In the genomic region with DNA sequence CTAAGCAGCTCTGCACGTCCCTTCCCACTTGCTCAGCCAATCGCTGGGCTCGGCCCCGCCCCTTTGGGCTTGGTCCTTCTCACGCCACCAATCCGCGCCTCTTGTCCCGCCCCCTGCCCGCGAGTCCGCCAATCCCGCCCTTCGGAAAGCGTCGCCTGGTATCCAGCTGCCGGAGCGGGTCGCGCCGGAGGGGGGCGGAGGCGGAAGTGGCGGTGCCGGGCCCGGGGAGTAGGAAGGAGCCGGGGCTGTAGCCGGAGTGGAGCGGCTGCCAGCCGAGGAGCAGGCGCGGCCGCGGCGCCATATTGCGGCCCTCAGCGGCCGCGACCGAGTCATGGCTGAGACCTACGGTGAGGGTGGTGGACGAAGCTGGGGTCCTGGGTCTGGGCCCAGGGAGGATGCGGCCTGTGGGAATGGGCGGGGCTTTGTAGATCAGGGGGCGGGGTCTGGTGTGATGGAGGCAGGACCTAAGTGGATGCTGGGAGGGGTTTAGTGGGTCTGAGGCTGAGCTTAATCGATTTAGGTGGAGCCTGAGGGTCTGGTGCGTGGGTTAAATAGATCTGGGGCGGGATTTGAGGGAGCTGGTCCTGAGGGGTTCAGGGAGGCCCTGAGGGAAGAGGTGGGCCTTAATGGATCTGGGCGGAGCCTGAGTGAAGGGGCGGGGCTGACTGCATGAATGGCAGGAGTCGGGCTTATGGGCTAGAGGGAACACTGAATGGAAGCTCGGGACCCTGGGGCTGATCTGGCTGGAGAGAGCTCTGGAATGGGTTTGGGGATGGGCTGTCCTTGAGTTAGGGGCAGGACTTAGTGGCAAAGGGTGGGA, we compare ENCODE assay signal across 8 cellular contexts. TPM values are rescaled to one million over a fixed set of nuclear protein-coding genes. Genes with fewer than 3 reads are reported as not detected.
DNase-seq lines count a peak whose midpoint lies in the region; ATAC-seq, FAIRE-seq and TF ChIP-seq lines count a peak whose summit lies in the region.

A gene with protein sequence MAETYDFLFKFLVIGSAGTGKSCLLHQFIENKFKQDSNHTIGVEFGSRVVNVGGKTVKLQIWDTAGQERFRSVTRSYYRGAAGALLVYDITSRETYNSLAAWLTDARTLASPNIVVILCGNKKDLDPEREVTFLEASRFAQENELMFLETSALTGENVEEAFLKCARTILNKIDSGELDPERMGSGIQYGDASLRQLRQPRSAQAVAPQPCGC (plus strand): TSS at position 203 of the 820 bp plus-strand sequence. CDS start 129 bp downstream, at position 332.

- H3K27me3 Mint-ChIP-seq in Calu3 (ENCODE audit: unreplicated experiment) (no peaks in the 10 kb centered on the region), mesothelial cell of epicardium (ENCODE audit: low read depth) (no peaks in the 10 kb centered on the region)

- no peaks in the 10 kb centered on the region for H3K9me2 ChIP-seq in OCI-LY1 (ENCODE audit: low read depth, low read length)

- under 1% methylated on average over 51 of the region's 51 CpGs for WGBS in HUES64

- no peaks in the 10 kb centered on the region for H4K20me1 ChIP-seq in OCI-LY1 (ENCODE audit: insufficient read depth, low read length)

- CTCF ChIA-PET in Calu3 (lab: Charles Lee) = interaction anchor here (0.5 to 2.9 kb wide), 15 partner anchors 16 to 821 kb away, joined by 3 to 15 read pairs (median 4); a partner anchor contains a TSS

- no TSS peak for BruUV-seq in Calu3 (replicated peaks; lab: Mats Ljungman, UMichigan)

- ATAC-seq in GM21447 (IDR thresholded peaks at IDR 0.05; ENCODE audit: unreplicated experiment) = peak; percentile 58

- no peaks in the 10 kb centered on the region for H3K79me2 ChIP-seq in OCI-LY1 (ENCODE audit: insufficient read depth, low read length)

- peaks cover 70% of the 10 kb centered on the region for H3K36me3 Mint-ChIP-seq in Calu3 (ENCODE audit: insufficient read depth, unreplicated experiment)
- H3K36me3 Mint-ChIP-seq in mesothelial cell of epicardium = no peaks in the 10 kb centered on the region

- H3K36me3 ChIP-seq in HUES64 (ENCODE audit: insufficient read depth, low read length) (no peaks in the 10 kb centered on the region), OCI-LY1 (ENCODE audit: insufficient read depth, low read length) (peaks cover 7% of the 10 kb centered on the region)

- H3K9me3 Mint-ChIP-seq in Calu3 (ENCODE audit: low read depth, unreplicated experiment) = no peaks in the 10 kb centered on the region
- no peaks in the 10 kb centered on the region for H3K9me3 Mint-ChIP-seq in mesothelial cell of epicardium

- DNase-seq in Calu3 (peak; percentile 100), mesothelial cell of epicardium (ENCODE audit: low spot score in 2 of 2, unreplicated experiment in 2 of 2) (peak; percentile 99 to 100)
- peak; percentile 100 for DNase-seq in activated CD8-positive, alpha-beta memory T cell treated with anti-CD3 and anti-CD28 coated beads, Interleukin-2, amount 50 U/mL, for 4 hours
- DNase-seq in stimulated activated CD8-positive, alpha-beta memory T cell treated with anti-CD3 and anti-CD28 coated beads, Interleukin-15, amount 100 ng/mL, for 48 hours (ENCODE audit: low read depth in 2 of 2) = peak; percentile 100

- H3K9me3 ChIP-seq in HUES64 (ENCODE audit: insufficient read depth, low read depth, low read length) (no peaks in the 10 kb centered on the region), OCI-LY1 (ENCODE audit: low read length) (no peaks in the 10 kb centered on the region)

- peak within 1 kb of the TSS; percentile 85 for H3K4me2 ChIP-seq in OCI-LY1 (ENCODE audit: low read length)

- peak within 1 kb of the TSS; percentile 86 for H3K4me3 Mint-ChIP-seq in Calu3 (ENCODE audit: low read depth, unreplicated experiment)
- peak within 1 kb of the TSS; percentile 80 for H3K4me3 Mint-ChIP-seq in mesothelial cell of epicardium

- no peak within 1 kb of the TSS for H2AFZ ChIP-seq in OCI-LY1 (ENCODE audit: low read length)

- H3K4me3 ChIP-seq in HUES64 (ENCODE audit: low read length) (peak within 1 kb of the TSS; percentile 79), OCI-LY1 (ENCODE audit: low read depth, low read length, poor library complexity, severe bottlenecking) (peak within 1 kb of the TSS; percentile 73)

- H3K27ac ChIP-seq in HUES64 (ENCODE audit: low read depth, low read length) = peak within 1 kb of the TSS; percentile 100
- H3K27ac ChIP-seq in OCI-LY1 (ENCODE audit: low read depth, low read length, poor library complexity, severe bottlenecking) = peak within 1 kb of the TSS; percentile 99

- H3K4me1 ChIP-seq in HUES64 (ENCODE audit: insufficient read depth, low read length) = peaks cover 6% of the 10 kb centered on the region; the same call in 1 of the 2 replicates
- peaks cover 49% of the 10 kb centered on the region for H3K4me1 ChIP-seq in OCI-LY1 (ENCODE audit: insufficient read depth, low read length, severe bottlenecking)

- peaks cover 30% of the 10 kb centered on the region for H3K4me1 Mint-ChIP-seq in Calu3 (ENCODE audit: low read depth, unreplicated experiment)
- peaks cover 8% of the 10 kb centered on the region for H3K4me1 Mint-ChIP-seq in mesothelial cell of epicardium

- no peaks in the 10 kb centered on the region for H3F3A ChIP-seq in OCI-LY1 (ENCODE audit: insufficient read depth, low read length)

- H3K27me3 ChIP-seq in HUES64 (ENCODE audit: insufficient read depth, low read length) (no peaks in the 10 kb centered on the region), OCI-LY1 (ENCODE audit: insufficient read depth, low read length) (no peaks in the 10 kb centered on the region)

- peak within 1 kb of the TSS; percentile 94 for H3K9ac ChIP-seq in HUES64 (ENCODE audit: low read depth, low read length)
- peak within 1 kb of the TSS; percentile 86 for H3K9ac ChIP-seq in OCI-LY1 (ENCODE audit: low read length)

- H3K27ac Mint-ChIP-seq in Calu3 (ENCODE audit: unreplicated experiment) (peak within 1 kb of the TSS; percentile 85), mesothelial cell of epicardium (peak within 1 kb of the TSS; percentile 100)

- TF ChIP-seq CTCF in Calu3 (IDR thresholded peaks at IDR 0.05; ENCODE audit: unreplicated experiment) = no peak
- TF ChIP-seq CTCF in OCI-LY1 (IDR thresholded peaks at IDR 0.05; ENCODE audit: low read length) = no peak
- TF ChIP-seq CTCF in mesothelial cell of epicardium (IDR thresholded peaks at IDR 0.05; ENCODE audit: unreplicated experiment) = no peak

- peak; percentile 96 for FAIRE-seq in endometrium (lab: Jason Lieb, UNC)

- intact Hi-C loops in Calu3 (cut with micrococcal nuclease; ENCODE audit: unreplicated experiment) = loop anchor here (10.0 kb wide), 1 partner anchor 113 kb away; no protein-coding TSS in a partner anchor

RNA-seq across cellular contexts. Expression of the gene that starts here (rescaled TPM):
- total RNA-seq in Calu3 (2022) (21.0 and 22.7 TPM in 2 replicates), mesothelial cell of epicardium (13.2 to 15.8 TPM (median 14.5 TPM) in 3 replicates)
- polyA plus RNA-seq in HUES64 (2013, experiment 1 of 2) = 17.6 TPM
- polyA plus RNA-seq in HUES64 (2013, experiment 2 of 2) = 19.7 TPM

Comparison
In these comparisons a context has a peak if more than half of its experiments do, and no peak if none do; other contexts are left out.
1. Peak in every context shown above with its lines: DNase-seq, ATAC-seq, H3K4me3 ChIP-seq and H3K27ac ChIP-seq.